Comparison of ENCODE assay signal across 1 cellular context in the genomic region with DNA sequence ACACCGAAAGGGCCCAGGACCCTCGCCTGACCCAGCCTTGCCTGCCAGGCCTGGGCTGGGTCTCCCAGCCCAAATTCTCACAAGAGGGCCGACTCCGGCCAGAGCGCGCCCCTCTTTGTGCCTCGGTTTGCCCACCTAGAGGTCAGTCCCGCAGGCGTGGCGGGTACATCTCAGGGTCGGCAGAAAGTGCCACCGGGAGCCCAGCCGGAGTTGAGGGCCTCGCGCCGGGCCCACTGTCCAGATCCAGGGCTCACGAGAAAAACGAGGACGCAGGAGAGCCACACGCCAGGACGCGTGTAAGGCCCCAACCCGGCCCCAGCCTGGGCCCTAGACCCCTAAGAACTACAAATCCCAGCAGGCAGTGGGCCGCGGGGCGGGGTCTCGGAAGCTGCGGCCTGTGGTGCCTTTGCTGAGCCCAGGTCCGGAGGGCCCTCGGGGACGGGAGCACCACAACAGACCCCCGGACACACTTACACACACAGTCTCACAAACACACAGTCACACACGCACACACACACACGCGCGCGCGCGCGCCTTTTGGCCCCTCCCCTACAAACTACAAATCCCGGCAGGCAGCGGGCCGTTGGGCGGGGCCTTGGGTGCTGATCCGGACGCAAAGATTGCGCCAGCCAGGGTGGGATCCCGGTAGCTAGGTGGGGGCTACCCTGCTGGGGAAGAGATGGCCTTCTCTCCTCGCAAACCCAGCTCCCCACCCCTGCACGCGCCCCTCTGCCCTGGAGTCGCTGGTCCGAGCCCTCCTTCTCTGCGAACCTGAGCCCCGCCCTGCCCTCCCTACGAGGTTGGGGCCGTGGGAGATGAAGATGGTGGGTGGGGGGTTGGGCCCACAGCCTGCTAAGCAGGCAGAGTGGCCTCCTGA.
TF ChIP-seq lines count a peak whose summit lies in the region.

A gene (plus strand): TSS at position 583 of the 877 bp plus-strand sequence. CDS start 10,752 bp downstream, outside the sequence.

TF ChIP-seq in HepG2, 621 proteins besides CTCF, POLR2A, EP300 and RAD21 (continued from another document and continues in another):
- TF ChIP-seq, protein P1, sequence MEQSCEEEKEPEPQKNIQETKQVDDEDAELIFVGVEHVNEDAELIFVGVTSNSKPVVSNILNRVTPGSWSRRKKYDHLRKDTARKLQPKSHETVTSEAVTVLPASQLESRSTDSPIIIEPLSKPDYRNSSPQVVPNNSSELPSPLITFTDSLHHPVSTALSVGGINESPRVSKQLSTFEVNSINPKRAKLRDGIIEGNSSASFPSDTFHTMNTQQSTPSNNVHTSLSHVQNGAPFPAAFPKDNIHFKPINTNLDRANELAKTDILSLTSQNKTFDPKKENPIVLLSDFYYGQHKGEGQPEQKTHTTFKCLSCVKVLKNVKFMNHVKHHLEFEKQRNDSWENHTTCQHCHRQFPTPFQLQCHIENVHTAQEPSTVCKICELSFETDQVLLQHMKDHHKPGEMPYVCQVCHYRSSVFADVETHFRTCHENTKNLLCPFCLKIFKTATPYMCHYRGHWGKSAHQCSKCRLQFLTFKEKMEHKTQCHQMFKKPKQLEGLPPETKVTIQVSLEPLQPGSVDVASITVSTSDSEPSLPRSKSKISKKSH (CRISPR knock-in tag; IDR thresholded peaks at IDR 0.05; ENCODE audit: borderline replicate concordance), result no peak; the same call in 1 of the 2 replicates
- TF ChIP-seq CBFB (CRISPR knock-in tag; IDR thresholded peaks at IDR 0.05), result no peak; the same call in 1 of the 2 replicates
- TF ChIP-seq SIN3A (IDR thresholded peaks at IDR 0.05; ENCODE audit: borderline replicate concordance, low read depth, low read length), result peak; percentile 55; the same call in 1 of the 2 replicates
- TF ChIP-seq ZNF431 (CRISPR knock-in tag; IDR thresholded peaks at IDR 0.05; ENCODE audit: borderline replicate concordance, low read depth), result no peak; the same call in 1 of the 2 replicates
- TF ChIP-seq ZBTB38 (CRISPR knock-in tag; IDR thresholded peaks at IDR 0.05), result peak; percentile 94
- TF ChIP-seq ZNF766 (CRISPR knock-in tag; IDR thresholded peaks at IDR 0.05; ENCODE audit: borderline replicate concordance), result peak; percentile 62; the same call in 1 of the 2 replicates
- TF ChIP-seq ZNF547 (CRISPR knock-in tag; IDR thresholded peaks at IDR 0.05), result no peak; the same call in 1 of the 2 replicates
- TF ChIP-seq SP2 (CRISPR knock-in tag; IDR thresholded peaks at IDR 0.05), result peak; percentile 45; the same call in 1 of the 2 replicates
- TF ChIP-seq SIX1 (CRISPR knock-in tag; IDR thresholded peaks at IDR 0.05; ENCODE audit: borderline replicate concordance), result no peak
- no peak for TF ChIP-seq ZNF207 (IDR thresholded peaks at IDR 0.05; ENCODE audit: borderline replicate concordance)
- no peak for TF ChIP-seq CBX2 (IDR thresholded peaks at IDR 0.05; ENCODE audit: low read depth, low read length)
- no peak for TF ChIP-seq CBX2 (CRISPR knock-in tag; IDR thresholded peaks at IDR 0.05; ENCODE audit: low read depth)
- peak; percentile 70 for TF ChIP-seq GTF2F1 (IDR thresholded peaks at IDR 0.05; ENCODE audit: low read length)
- TF ChIP-seq HNF4A (CRISPR knock-in tag; IDR thresholded peaks at IDR 0.05), result peak; percentile 16; the same call in 1 of the 2 replicates
- TF ChIP-seq ZNF83 (CRISPR knock-in tag; IDR thresholded peaks at IDR 0.05; ENCODE audit: borderline replicate concordance), result no peak
- peak; percentile 93 for TF ChIP-seq CEBPG (CRISPR knock-in tag; IDR thresholded peaks at IDR 0.05)
- TF ChIP-seq, protein P2, sequence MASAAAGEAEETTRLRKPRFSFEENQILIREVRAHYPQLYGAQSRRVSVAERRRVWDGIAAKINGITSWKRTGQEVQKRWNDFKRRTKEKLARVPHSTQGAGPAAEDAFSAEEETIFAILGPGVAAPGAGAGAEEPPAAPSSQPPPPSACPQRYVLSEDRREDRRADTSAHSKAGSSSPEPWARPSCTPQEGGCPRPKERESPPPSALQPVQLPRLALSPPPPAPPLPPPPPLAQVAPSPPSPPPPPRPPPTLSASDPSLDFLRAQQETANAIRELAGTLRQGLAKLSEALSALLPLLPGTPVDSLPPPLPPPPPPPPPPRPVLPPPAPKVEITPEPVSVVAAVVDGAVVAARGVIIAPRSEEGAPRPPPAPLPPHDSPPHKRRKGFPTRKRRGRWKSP (CRISPR knock-in tag; IDR thresholded peaks at IDR 0.05), result peak; percentile 99
- no peak; the same call in 1 of the 2 replicates for TF ChIP-seq KLF13 (CRISPR knock-in tag; IDR thresholded peaks at IDR 0.05)
- peak; percentile 91 for TF ChIP-seq POLR2G (IDR thresholded peaks at IDR 0.05; ENCODE audit: low read depth, low read length)
- TF ChIP-seq PTBP1 (IDR thresholded peaks at IDR 0.05; ENCODE audit: low read depth, low read length, poor library complexity, severe bottlenecking), result no peak
- TF ChIP-seq IKZF4 (CRISPR knock-in tag; IDR thresholded peaks at IDR 0.05; ENCODE audit: borderline replicate concordance, low read depth, not compliant biosample characterization), result no peak
- TF ChIP-seq GLI4 (CRISPR knock-in tag; IDR thresholded peaks at IDR 0.05; ENCODE audit: borderline replicate concordance), result no peak
- TF ChIP-seq, protein P3, sequence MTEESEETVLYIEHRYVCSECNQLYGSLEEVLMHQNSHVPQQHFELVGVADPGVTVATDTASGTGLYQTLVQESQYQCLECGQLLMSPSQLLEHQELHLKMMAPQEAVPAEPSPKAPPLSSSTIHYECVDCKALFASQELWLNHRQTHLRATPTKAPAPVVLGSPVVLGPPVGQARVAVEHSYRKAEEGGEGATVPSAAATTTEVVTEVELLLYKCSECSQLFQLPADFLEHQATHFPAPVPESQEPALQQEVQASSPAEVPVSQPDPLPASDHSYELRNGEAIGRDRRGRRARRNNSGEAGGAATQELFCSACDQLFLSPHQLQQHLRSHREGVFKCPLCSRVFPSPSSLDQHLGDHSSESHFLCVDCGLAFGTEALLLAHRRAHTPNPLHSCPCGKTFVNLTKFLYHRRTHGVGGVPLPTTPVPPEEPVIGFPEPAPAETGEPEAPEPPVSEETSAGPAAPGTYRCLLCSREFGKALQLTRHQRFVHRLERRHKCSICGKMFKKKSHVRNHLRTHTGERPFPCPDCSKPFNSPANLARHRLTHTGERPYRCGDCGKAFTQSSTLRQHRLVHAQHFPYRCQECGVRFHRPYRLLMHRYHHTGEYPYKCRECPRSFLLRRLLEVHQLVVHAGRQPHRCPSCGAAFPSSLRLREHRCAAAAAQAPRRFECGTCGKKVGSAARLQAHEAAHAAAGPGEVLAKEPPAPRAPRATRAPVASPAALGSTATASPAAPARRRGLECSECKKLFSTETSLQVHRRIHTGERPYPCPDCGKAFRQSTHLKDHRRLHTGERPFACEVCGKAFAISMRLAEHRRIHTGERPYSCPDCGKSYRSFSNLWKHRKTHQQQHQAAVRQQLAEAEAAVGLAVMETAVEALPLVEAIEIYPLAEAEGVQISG (CRISPR knock-in tag; IDR thresholded peaks at IDR 0.05), result peak; percentile 88
- no peak; the same call in 1 of the 2 replicates for TF ChIP-seq KAT2B (IDR thresholded peaks at IDR 0.05; ENCODE audit: borderline replicate concordance, low read depth, low read length)
- peak; percentile 87 for TF ChIP-seq ZSCAN21 (CRISPR knock-in tag; IDR thresholded peaks at IDR 0.05; ENCODE audit: borderline replicate concordance)
- TF ChIP-seq SMAD3 (CRISPR knock-in tag; IDR thresholded peaks at IDR 0.05), result peak; percentile 85
- TF ChIP-seq PRMT3 (CRISPR knock-in tag; IDR thresholded peaks at IDR 0.05; ENCODE audit: borderline replicate concordance, low read depth), result 0 out of 2 replicates have a peak, but pooled peaks have one; percentile 67
- peak; percentile 87 for TF ChIP-seq KDM3A (CRISPR knock-in tag; IDR thresholded peaks at IDR 0.05; ENCODE audit: low read depth)
- TF ChIP-seq TMF1 (CRISPR knock-in tag; IDR thresholded peaks at IDR 0.05; ENCODE audit: low read depth), result peak; percentile 85; the same call in 1 of the 2 replicates
- TF ChIP-seq ZNF225 (CRISPR knock-in tag; IDR thresholded peaks at IDR 0.05), result no peak
- TF ChIP-seq KLF9 (CRISPR knock-in tag; IDR thresholded peaks at IDR 0.05; ENCODE audit: low read depth), result no peak
- TF ChIP-seq, protein P4, sequence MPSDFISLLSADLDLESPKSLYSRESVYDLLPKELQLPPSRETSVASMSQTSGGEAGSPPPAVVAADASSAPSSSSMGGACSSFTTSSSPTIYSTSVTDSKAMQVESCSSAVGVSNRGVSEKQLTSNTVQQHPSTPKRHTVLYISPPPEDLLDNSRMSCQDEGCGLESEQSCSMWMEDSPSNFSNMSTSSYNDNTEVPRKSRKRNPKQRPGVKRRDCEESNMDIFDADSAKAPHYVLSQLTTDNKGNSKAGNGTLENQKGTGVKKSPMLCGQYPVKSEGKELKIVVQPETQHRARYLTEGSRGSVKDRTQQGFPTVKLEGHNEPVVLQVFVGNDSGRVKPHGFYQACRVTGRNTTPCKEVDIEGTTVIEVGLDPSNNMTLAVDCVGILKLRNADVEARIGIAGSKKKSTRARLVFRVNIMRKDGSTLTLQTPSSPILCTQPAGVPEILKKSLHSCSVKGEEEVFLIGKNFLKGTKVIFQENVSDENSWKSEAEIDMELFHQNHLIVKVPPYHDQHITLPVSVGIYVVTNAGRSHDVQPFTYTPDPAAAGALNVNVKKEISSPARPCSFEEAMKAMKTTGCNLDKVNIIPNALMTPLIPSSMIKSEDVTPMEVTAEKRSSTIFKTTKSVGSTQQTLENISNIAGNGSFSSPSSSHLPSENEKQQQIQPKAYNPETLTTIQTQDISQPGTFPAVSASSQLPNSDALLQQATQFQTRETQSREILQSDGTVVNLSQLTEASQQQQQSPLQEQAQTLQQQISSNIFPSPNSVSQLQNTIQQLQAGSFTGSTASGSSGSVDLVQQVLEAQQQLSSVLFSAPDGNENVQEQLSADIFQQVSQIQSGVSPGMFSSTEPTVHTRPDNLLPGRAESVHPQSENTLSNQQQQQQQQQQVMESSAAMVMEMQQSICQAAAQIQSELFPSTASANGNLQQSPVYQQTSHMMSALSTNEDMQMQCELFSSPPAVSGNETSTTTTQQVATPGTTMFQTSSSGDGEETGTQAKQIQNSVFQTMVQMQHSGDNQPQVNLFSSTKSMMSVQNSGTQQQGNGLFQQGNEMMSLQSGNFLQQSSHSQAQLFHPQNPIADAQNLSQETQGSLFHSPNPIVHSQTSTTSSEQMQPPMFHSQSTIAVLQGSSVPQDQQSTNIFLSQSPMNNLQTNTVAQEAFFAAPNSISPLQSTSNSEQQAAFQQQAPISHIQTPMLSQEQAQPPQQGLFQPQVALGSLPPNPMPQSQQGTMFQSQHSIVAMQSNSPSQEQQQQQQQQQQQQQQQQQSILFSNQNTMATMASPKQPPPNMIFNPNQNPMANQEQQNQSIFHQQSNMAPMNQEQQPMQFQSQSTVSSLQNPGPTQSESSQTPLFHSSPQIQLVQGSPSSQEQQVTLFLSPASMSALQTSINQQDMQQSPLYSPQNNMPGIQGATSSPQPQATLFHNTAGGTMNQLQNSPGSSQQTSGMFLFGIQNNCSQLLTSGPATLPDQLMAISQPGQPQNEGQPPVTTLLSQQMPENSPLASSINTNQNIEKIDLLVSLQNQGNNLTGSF (CRISPR knock-in tag; IDR thresholded peaks at IDR 0.05), result peak; percentile 94
- peak; percentile 79 for TF ChIP-seq ZNF263 (CRISPR knock-in tag; IDR thresholded peaks at IDR 0.05)
- no peak for TF ChIP-seq TAF15 (IDR thresholded peaks at IDR 0.05; ENCODE audit: low read depth, low read length, poor library complexity, severe bottlenecking)
- TF ChIP-seq ZNF792 (CRISPR knock-in tag; IDR thresholded peaks at IDR 0.05), result no peak; the same call in 1 of the 2 replicates
- peak; percentile 85 for TF ChIP-seq SAP130 (CRISPR knock-in tag; IDR thresholded peaks at IDR 0.05; ENCODE audit: low read depth)
- no peak for TF ChIP-seq SMAD9 (CRISPR knock-in tag; IDR thresholded peaks at IDR 0.05)
- TF ChIP-seq, protein P5, sequence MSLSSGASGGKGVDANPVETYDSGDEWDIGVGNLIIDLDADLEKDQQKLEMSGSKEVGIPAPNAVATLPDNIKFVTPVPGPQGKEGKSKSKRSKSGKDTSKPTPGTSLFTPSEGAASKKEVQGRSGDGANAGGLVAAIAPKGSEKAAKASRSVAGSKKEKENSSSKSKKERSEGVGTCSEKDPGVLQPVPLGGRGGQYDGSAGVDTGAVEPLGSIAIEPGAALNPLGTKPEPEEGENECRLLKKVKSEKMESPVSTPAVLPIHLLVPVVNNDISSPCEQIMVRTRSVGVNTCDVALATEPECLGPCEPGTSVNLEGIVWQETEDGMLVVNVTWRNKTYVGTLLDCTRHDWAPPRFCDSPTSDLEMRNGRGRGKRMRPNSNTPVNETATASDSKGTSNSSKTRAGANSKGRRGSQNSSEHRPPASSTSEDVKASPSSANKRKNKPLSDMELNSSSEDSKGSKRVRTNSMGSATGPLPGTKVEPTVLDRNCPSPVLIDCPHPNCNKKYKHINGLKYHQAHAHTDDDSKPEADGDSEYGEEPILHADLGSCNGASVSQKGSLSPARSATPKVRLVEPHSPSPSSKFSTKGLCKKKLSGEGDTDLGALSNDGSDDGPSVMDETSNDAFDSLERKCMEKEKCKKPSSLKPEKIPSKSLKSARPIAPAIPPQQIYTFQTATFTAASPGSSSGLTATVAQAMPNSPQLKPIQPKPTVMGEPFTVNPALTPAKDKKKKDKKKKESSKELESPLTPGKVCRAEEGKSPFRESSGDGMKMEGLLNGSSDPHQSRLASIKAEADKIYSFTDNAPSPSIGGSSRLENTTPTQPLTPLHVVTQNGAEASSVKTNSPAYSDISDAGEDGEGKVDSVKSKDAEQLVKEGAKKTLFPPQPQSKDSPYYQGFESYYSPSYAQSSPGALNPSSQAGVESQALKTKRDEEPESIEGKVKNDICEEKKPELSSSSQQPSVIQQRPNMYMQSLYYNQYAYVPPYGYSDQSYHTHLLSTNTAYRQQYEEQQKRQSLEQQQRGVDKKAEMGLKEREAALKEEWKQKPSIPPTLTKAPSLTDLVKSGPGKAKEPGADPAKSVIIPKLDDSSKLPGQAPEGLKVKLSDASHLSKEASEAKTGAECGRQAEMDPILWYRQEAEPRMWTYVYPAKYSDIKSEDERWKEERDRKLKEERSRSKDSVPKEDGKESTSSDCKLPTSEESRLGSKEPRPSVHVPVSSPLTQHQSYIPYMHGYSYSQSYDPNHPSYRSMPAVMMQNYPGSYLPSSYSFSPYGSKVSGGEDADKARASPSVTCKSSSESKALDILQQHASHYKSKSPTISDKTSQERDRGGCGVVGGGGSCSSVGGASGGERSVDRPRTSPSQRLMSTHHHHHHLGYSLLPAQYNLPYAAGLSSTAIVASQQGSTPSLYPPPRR (CRISPR knock-in tag; IDR thresholded peaks at IDR 0.05; ENCODE audit: borderline replicate concordance), result no peak; the same call in 1 of the 2 replicates
- TF ChIP-seq, protein P6, sequence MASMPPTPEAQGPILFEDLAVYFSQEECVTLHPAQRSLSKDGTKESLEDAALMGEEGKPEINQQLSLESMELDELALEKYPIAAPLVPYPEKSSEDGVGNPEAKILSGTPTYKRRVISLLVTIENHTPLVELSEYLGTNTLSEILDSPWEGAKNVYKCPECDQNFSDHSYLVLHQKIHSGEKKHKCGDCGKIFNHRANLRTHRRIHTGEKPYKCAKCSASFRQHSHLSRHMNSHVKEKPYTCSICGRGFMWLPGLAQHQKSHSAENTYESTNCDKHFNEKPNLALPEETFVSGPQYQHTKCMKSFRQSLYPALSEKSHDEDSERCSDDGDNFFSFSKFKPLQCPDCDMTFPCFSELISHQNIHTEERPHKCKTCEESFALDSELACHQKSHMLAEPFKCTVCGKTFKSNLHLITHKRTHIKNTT (CRISPR knock-in tag; IDR thresholded peaks at IDR 0.05), result no peak
- TF ChIP-seq ZNF136 (CRISPR knock-in tag; IDR thresholded peaks at IDR 0.05; ENCODE audit: low read depth), result peak; percentile 21
- TF ChIP-seq PCBP2 (optimal IDR thresholded peaks at IDR 0.05; ENCODE audit: low read depth, low read length, poor library complexity, severe bottlenecking), result no peak
- TF ChIP-seq ASH2L (IDR thresholded peaks at IDR 0.05; ENCODE audit: insufficient read length, low read depth, low read length), result peak; percentile 83
